8 cellular contexts compared by ENCODE assay signal in the genomic region with DNA sequence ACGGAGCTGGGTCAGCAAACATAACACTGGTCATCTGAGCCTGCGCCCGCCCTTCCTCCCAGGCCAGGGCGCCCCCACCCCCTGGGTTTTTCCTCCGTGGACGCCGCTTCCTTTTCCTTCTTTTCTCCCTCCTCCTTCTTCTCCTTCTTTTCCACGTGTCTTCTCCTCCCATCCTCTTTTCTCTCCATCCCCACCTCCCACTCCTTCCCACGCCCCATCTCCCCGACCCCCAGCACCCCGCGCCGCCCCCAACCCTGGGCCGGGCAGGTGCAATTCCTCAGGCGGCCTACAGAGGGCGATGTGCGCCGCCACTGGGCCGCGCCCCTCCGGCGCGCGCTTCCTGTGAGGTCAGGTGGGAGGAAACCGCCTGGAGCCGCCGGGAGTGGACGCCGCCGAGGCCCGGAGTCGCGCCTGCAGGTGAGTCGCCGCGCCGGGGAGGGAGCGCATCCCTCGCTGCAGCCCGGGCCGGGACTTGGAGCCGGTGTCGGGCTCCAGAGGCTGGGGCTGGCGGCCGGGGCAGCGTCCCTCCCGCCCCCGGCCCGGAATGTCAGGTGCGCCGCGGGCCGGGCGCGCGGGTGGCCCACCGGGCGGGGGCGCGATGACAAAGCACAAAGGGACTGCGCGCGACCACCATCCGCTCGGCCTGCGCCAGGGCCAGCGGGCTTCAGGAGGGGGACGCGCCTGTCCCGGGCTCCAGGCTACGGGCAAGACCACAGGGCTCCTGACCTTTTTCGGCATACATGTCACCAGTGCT. TPM values are rescaled to one million over a fixed set of nuclear protein-coding genes. Genes with fewer than 3 reads are reported as not detected.
DNase-seq lines count a peak whose midpoint lies in the region; ATAC-seq and TF ChIP-seq lines count a peak whose summit lies in the region.

A gene with protein sequence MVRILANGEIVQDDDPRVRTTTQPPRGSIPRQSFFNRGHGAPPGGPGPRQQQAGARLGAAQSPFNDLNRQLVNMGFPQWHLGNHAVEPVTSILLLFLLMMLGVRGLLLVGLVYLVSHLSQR (plus strand): TSS at position 351 of the 754 bp plus-strand sequence. CDS start 1,497 bp downstream, outside the sequence.

- WGBS in heart left ventricle, 4 donors, result 2 to 9% (median 5%) methylated on average over 52 to 72 of the region's 72 CpGs
- 4 to 5% (median 4%) methylated on average over 56 to 72 of the region's 72 CpGs for WGBS in psoas muscle, 3 donors

- intact Hi-C loops in heart left ventricle (cut with DNase I) (loop anchor here in 6 of 10 donors (10.0 kb wide), 3 partner anchors 205 to 395 kb away; no protein-coding TSS in a partner anchor), psoas muscle (cut with DNase I) (loop anchor here in 1 of 2 donors (2.0 to 10.0 kb wide), 2 partner anchors 109 to 395 kb away; no protein-coding TSS in a partner anchor)

- peaks cover 17% of the 10 kb centered on the region for H3K4me1 Mint-ChIP-seq in activated naive CD4-positive, alpha-beta T cell treated with anti-CD3 and anti-CD28 coated beads, Interleukin-2, amount 10 ng/mL, durations not matched to agents 7 days and 5 days

- H3K36me3 Mint-ChIP-seq in activated naive CD4-positive, alpha-beta T cell treated with anti-CD3 and anti-CD28 coated beads, Interleukin-2, amount 10 ng/mL, durations not matched to agents 7 days and 5 days, result no peaks in the 10 kb centered on the region

- H3K36me3 ChIP-seq in heart left ventricle (no peaks in the 10 kb centered on the region), psoas muscle (ENCODE audit: insufficient read depth in 1 of 2, low read depth in 1 of 2) (no peaks in the 10 kb centered on the region)

- H3K27me3 ChIP-seq in heart left ventricle (peaks cover 0 to 28% (median 0%) of the 10 kb centered on the region in 9 donors), psoas muscle (ENCODE audit: insufficient read depth in 3 of 3, low read length in 2 of 3) (peaks cover 0 to 17% (median 0%) of the 10 kb centered on the region in 3 donors)

- no peaks in the 10 kb centered on the region for H3K9me3 ChIP-seq in heart left ventricle
- H3K9me3 ChIP-seq in psoas muscle, result no peaks in the 10 kb centered on the region

- DNase-seq in COLO829 (ENCODE audit: low spot score) (peak; percentile 32), RKO (ENCODE audit: low spot score) (peak; percentile 71), heart left ventricle (peak; percentile 60 to 75 (median 63)), psoas muscle (peak; percentile 56 to 79), ureter (ENCODE audit: low spot score) (peak; percentile 80)
- DNase-seq in activated naive CD4-positive, alpha-beta T cell treated with anti-CD3 and anti-CD28 coated beads, Interleukin-2, amount 10 ng/mL, durations not matched to agents 7 days and 5 days, result peak; percentile 88

- H3K27ac Mint-ChIP-seq in activated naive CD4-positive, alpha-beta T cell treated with anti-CD3 and anti-CD28 coated beads, Interleukin-2, amount 10 ng/mL, durations not matched to agents 7 days and 5 days, result no peak within 1 kb of the TSS

- peak within 1 kb of the TSS; percentile 65 for H3K4me3 Mint-ChIP-seq in activated naive CD4-positive, alpha-beta T cell treated with anti-CD3 and anti-CD28 coated beads, Interleukin-2, amount 10 ng/mL, durations not matched to agents 7 days and 5 days

- peak; percentile 90 to 99 (median 96) for TF ChIP-seq CTCF in heart left ventricle (IDR thresholded peaks at IDR 0.05)
- peak; percentile 95 for TF ChIP-seq CTCF in psoas muscle (IDR thresholded peaks at IDR 0.05)

- ATAC-seq in HG02642 (IDR thresholded peaks at IDR 0.05; ENCODE audit: poor library complexity, unreplicated experiment) (peak; percentile 57), heart left ventricle (peak in 3 of 4 donors; percentile 83 to 85 (median 84)), psoas muscle (peak; percentile 86 to 97 (median 94)), HG03095 (IDR thresholded peaks at IDR 0.05; ENCODE audit: unreplicated experiment) (no peak)

- peaks cover 3% of the 10 kb centered on the region for H3K9me3 Mint-ChIP-seq in activated naive CD4-positive, alpha-beta T cell treated with anti-CD3 and anti-CD28 coated beads, Interleukin-2, amount 10 ng/mL, durations not matched to agents 7 days and 5 days

- H3K27me3 Mint-ChIP-seq in activated naive CD4-positive, alpha-beta T cell treated with anti-CD3 and anti-CD28 coated beads, Interleukin-2, amount 10 ng/mL, durations not matched to agents 7 days and 5 days, result peaks cover 9% of the 10 kb centered on the region

- no peak for TF ChIP-seq POLR2A in heart left ventricle (IDR thresholded peaks at IDR 0.05)

- CTCF ChIA-PET in activated naive CD4-positive, alpha-beta T cell treated with anti-CD3 and anti-CD28 coated beads, Interleukin-2, amount 10 ng/mL, durations not matched to agents 7 days and 5 days (lab: Charles Lee), result interaction anchor here (0.5 to 2.9 kb wide), 10 partner anchors 12 to 157 kb away, joined by 3 to 11 read pairs (median 4); no protein-coding TSS in a partner anchor

- H3K27ac ChIP-seq in heart left ventricle, result peak within 1 kb of the TSS in 2 of 12 donors; percentile 29 to 44
- H3K27ac ChIP-seq in psoas muscle, result no peak within 1 kb of the TSS

- H3K4me1 ChIP-seq in heart left ventricle (peaks cover 0 to 16% (median 6%) of the 10 kb centered on the region in 12 donors), psoas muscle (no peaks in the 10 kb centered on the region)

- H3K4me3 ChIP-seq in heart left ventricle (peak within 1 kb of the TSS; percentile 28 to 73 (median 52)), psoas muscle (peak within 1 kb of the TSS; percentile 72)

RNA-seq across cellular contexts. Expression of the gene that starts here (rescaled TPM):
- 1 to 10 TPM in 7 of 9 donors, under 1 TPM in 2; 0.64 to 7.8 (median 4.5) TPM for total RNA-seq in heart left ventricle
- 1 to 10 TPM; 2.7 to 5.3 TPM for polyA plus RNA-seq in heart left ventricle
- 1 to 10 TPM; 1.1 to 6.2 (median 1.7) TPM for total RNA-seq in psoas muscle
- 1 to 10 TPM; 2.8 to 5.9 (median 3.2) TPM for polyA plus RNA-seq in psoas muscle
- 5.6 TPM for total RNA-seq in ureter

Comparison
In these comparisons a context has a peak if more than half of its experiments do, and no peak if none do; other contexts are left out.
1. DNase-seq: peak in every context shown above with its lines; median percentile 88 in activated naive CD4-positive, alpha-beta T cell treated with anti-CD3 and anti-CD28 coated beads, Interleukin-2, amount 10 ng/mL, durations not matched to agents 7 days and 5 days; 80 in ureter; 71 in RKO; 68 in psoas muscle; 63 in heart left ventricle; 32 in COLO829.